Comparison of ENCODE assay signal across 1 cellular context in the genomic region with DNA sequence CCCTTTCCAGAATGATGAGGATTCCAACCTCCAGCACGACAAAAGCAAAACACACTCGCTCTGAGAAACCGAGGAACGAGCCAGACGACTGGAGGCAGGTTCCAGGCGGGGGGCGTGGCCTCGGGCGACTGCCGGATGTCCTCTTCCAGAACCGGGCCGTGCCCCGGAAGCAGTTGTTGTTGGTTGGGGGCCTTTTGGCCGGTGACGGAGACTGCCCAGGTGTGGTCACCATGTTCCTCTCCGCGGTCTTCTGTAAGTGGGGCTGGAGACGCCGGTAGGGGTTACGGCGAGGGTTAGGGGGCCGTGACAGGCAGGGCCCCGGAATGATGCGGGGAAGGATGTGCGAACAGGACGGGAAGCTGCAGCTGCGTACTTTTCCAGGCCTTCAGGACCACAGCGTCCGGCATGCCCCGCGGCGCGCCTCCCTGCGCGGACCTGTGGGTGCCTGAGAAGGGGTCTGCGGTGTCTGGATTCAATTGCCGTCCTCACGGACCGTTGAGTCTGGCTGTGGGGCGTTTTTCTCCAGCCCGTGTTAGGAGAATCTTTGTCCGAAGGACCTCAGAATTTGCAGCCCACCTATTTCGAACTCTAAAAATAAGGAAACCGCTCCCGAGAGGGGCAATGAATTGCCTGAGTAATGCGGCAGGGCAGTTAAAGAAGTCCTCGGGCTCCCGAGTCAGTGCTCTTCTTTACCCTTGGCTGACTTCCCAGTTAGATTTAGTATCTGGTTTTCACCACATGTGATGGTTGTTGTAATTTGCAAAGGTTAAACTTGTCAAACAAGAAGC.
A peak's percentile ranks its signal among the peaks of the same experiment; 100 is the strongest.
TF ChIP-seq lines count a peak whose summit lies in the region.

A gene (plus strand): TSS at position 172 of the 788 bp plus-strand sequence. CDS start 59 bp downstream, at position 231.

TF ChIP-seq in HepG2, 621 proteins besides CTCF, POLR2A, EP300 and RAD21 (continued from another document and continues in another):
- TF ChIP-seq, protein P1, sequence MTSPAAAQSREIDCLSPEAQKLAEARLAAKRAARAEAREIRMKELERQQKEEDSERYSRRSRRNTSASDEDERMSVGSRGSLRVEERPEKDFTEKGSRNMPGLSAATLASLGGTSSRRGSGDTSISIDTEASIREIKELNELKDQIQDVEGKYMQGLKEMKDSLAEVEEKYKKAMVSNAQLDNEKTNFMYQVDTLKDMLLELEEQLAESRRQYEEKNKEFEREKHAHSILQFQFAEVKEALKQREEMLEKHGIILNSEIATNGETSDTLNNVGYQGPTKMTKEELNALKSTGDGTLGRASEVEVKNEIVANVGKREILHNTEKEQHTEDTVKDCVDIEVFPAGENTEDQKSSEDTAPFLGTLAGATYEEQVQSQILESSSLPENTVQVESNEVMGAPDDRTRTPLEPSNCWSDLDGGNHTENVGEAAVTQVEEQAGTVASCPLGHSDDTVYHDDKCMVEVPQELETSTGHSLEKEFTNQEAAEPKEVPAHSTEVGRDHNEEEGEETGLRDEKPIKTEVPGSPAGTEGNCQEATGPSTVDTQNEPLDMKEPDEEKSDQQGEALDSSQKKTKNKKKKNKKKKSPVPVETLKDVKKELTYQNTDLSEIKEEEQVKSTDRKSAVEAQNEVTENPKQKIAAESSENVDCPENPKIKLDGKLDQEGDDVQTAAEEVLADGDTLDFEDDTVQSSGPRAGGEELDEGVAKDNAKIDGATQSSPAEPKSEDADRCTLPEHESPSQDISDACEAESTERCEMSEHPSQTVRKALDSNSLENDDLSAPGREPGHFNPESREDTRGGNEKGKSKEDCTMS (CRISPR knock-in tag; conservative IDR thresholded peaks at IDR 0.05), result no peak
- TF ChIP-seq FOXK2 (IDR thresholded peaks at IDR 0.05), result peak; percentile 70
- TF ChIP-seq ZNF598 (CRISPR knock-in tag; IDR thresholded peaks at IDR 0.05; ENCODE audit: borderline replicate concordance), result peak; percentile 92; the same call in 1 of the 2 replicates
- no peak for TF ChIP-seq SRSF4 (IDR thresholded peaks at IDR 0.05; ENCODE audit: low read depth, low read length, poor library complexity, severe bottlenecking)
- no peak for TF ChIP-seq ATM (IDR thresholded peaks at IDR 0.05; ENCODE audit: borderline replicate concordance)
- no peak for TF ChIP-seq ZNF264 (CRISPR knock-in tag; IDR thresholded peaks at IDR 0.05)
- TF ChIP-seq ZNF143 (CRISPR knock-in tag; IDR thresholded peaks at IDR 0.05), result peak; percentile 90
- TF ChIP-seq TMF1 (CRISPR knock-in tag; IDR thresholded peaks at IDR 0.05; ENCODE audit: low read depth), result peak; percentile 55; the same call in 1 of the 2 replicates
- TF ChIP-seq, protein P2, sequence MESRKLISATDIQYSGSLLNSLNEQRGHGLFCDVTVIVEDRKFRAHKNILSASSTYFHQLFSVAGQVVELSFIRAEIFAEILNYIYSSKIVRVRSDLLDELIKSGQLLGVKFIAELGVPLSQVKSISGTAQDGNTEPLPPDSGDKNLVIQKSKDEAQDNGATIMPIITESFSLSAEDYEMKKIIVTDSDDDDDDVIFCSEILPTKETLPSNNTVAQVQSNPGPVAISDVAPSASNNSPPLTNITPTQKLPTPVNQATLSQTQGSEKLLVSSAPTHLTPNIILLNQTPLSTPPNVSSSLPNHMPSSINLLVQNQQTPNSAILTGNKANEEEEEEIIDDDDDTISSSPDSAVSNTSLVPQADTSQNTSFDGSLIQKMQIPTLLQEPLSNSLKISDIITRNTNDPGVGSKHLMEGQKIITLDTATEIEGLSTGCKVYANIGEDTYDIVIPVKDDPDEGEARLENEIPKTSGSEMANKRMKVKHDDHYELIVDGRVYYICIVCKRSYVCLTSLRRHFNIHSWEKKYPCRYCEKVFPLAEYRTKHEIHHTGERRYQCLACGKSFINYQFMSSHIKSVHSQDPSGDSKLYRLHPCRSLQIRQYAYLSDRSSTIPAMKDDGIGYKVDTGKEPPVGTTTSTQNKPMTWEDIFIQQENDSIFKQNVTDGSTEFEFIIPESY (CRISPR knock-in tag; IDR thresholded peaks at IDR 0.05), result no peak; the same call in 1 of the 2 replicates
- TF ChIP-seq, protein P3, sequence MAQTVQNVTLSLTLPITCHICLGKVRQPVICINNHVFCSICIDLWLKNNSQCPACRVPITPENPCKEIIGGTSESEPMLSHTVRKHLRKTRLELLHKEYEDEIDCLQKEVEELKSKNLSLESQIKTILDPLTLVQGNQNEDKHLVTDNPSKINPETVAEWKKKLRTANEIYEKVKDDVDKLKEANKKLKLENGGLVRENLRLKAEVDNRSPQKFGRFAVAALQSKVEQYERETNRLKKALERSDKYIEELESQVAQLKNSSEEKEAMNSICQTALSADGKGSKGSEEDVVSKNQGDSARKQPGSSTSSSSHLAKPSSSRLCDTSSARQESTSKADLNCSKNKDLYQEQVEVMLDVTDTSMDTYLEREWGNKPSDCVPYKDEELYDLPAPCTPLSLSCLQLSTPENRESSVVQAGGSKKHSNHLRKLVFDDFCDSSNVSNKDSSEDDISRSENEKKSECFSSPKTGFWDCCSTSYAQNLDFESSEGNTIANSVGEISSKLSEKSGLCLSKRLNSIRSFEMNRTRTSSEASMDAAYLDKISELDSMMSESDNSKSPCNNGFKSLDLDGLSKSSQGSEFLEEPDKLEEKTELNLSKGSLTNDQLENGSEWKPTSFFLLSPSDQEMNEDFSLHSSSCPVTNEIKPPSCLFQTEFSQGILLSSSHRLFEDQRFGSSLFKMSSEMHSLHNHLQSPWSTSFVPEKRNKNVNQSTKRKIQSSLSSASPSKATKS (CRISPR knock-in tag; IDR thresholded peaks at IDR 0.05), result peak; percentile 76; the same call in 1 of the 2 replicates
- TF ChIP-seq ZNF839 (CRISPR knock-in tag; IDR thresholded peaks at IDR 0.05; ENCODE audit: borderline replicate concordance), result peak; percentile 98; the same call in 1 of the 2 replicates
- peak; percentile 94 for TF ChIP-seq ZNF772 (CRISPR knock-in tag; IDR thresholded peaks at IDR 0.05)
- peak; percentile 99 for TF ChIP-seq ASH2L (IDR thresholded peaks at IDR 0.05; ENCODE audit: insufficient read length, low read depth, low read length)
- peak; percentile 87; the same call in 1 of the 2 replicates for TF ChIP-seq ZNF138 (CRISPR knock-in tag; IDR thresholded peaks at IDR 0.05; ENCODE audit: low read depth)
- peak; percentile 42; the same call in 1 of the 2 replicates for TF ChIP-seq MEF2D (CRISPR knock-in tag; IDR thresholded peaks at IDR 0.05)
- TF ChIP-seq, protein P4, sequence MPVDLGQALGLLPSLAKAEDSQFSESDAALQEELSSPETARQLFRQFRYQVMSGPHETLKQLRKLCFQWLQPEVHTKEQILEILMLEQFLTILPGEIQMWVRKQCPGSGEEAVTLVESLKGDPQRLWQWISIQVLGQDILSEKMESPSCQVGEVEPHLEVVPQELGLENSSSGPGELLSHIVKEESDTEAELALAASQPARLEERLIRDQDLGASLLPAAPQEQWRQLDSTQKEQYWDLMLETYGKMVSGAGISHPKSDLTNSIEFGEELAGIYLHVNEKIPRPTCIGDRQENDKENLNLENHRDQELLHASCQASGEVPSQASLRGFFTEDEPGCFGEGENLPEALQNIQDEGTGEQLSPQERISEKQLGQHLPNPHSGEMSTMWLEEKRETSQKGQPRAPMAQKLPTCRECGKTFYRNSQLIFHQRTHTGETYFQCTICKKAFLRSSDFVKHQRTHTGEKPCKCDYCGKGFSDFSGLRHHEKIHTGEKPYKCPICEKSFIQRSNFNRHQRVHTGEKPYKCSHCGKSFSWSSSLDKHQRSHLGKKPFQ (CRISPR knock-in tag; IDR thresholded peaks at IDR 0.05; ENCODE audit: insufficient replicate concordance), result peak; percentile 87
- TF ChIP-seq ZNF335 (CRISPR knock-in tag; IDR thresholded peaks at IDR 0.05), result peak; percentile 98
- peak; percentile 33; the same call in 1 of the 2 replicates for TF ChIP-seq HNF4G (IDR thresholded peaks at IDR 0.05; ENCODE audit: borderline replicate concordance, low read depth, low read length)
- no peak for TF ChIP-seq HNF4G (CRISPR knock-in tag; IDR thresholded peaks at IDR 0.05; ENCODE audit: borderline replicate concordance, low read depth)
- TF ChIP-seq NFKBIZ (CRISPR knock-in tag; IDR thresholded peaks at IDR 0.05), result peak; percentile 76; the same call in 1 of the 2 replicates
- TF ChIP-seq ZNF556 (CRISPR knock-in tag; IDR thresholded peaks at IDR 0.05; ENCODE audit: borderline replicate concordance), result peak; percentile 70
- TF ChIP-seq MXD4 (CRISPR knock-in tag; IDR thresholded peaks at IDR 0.05), result peak; percentile 83
- no peak for TF ChIP-seq MTA3 (CRISPR knock-in tag; IDR thresholded peaks at IDR 0.05)
- peak; percentile 48; the same call in 1 of the 2 replicates for TF ChIP-seq ISL2 (CRISPR knock-in tag; IDR thresholded peaks at IDR 0.05)
- no peak for TF ChIP-seq GTF2F1 (IDR thresholded peaks at IDR 0.05; ENCODE audit: low read length)
- no peak for TF ChIP-seq HNRNPH1 (optimal IDR thresholded peaks at IDR 0.05; ENCODE audit: low read depth, low read length)
- peak; percentile 84; the same call in 1 of the 2 replicates for TF ChIP-seq ZNF230 (CRISPR knock-in tag; IDR thresholded peaks at IDR 0.05)
- TF ChIP-seq ZFP36 (IDR thresholded peaks at IDR 0.05; ENCODE audit: borderline replicate concordance, low read depth, low read length, partially characterized antibody), result no peak
- TF ChIP-seq, protein P5, sequence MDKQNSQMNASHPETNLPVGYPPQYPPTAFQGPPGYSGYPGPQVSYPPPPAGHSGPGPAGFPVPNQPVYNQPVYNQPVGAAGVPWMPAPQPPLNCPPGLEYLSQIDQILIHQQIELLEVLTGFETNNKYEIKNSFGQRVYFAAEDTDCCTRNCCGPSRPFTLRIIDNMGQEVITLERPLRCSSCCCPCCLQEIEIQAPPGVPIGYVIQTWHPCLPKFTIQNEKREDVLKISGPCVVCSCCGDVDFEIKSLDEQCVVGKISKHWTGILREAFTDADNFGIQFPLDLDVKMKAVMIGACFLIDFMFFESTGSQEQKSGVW (CRISPR knock-in tag; IDR thresholded peaks at IDR 0.05; ENCODE audit: borderline replicate concordance), result no peak
- peak; percentile 82 for TF ChIP-seq ZNF883 (CRISPR knock-in tag; IDR thresholded peaks at IDR 0.05; ENCODE audit: not compliant biosample characterization)
- no peak for TF ChIP-seq NONO (IDR thresholded peaks at IDR 0.05)
- TF ChIP-seq NONO (CRISPR knock-in tag; conservative IDR thresholded peaks at IDR 0.05), result peak; percentile 90
- TF ChIP-seq HMG20A (CRISPR knock-in tag; IDR thresholded peaks at IDR 0.05; ENCODE audit: borderline replicate concordance), result peak; percentile 50; the same call in 1 of the 2 replicates
- TF ChIP-seq SP1 (IDR thresholded peaks at IDR 0.05), result no peak
- TF ChIP-seq SP1 (CRISPR knock-in tag; IDR thresholded peaks at IDR 0.05), result peak; percentile 88
- TF ChIP-seq, protein P6, sequence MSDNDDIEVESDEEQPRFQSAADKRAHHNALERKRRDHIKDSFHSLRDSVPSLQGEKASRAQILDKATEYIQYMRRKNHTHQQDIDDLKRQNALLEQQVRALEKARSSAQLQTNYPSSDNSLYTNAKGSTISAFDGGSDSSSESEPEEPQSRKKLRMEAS (IDR thresholded peaks at IDR 0.05), result peak; percentile 88
- no peak for TF ChIP-seq NPAS2 (CRISPR knock-in tag; IDR thresholded peaks at IDR 0.05; ENCODE audit: borderline replicate concordance)
- TF ChIP-seq, protein P7, sequence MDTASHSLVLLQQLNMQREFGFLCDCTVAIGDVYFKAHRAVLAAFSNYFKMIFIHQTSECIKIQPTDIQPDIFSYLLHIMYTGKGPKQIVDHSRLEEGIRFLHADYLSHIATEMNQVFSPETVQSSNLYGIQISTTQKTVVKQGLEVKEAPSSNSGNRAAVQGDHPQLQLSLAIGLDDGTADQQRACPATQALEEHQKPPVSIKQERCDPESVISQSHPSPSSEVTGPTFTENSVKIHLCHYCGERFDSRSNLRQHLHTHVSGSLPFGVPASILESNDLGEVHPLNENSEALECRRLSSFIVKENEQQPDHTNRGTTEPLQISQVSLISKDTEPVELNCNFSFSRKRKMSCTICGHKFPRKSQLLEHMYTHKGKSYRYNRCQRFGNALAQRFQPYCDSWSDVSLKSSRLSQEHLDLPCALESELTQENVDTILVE (CRISPR knock-in tag; IDR thresholded peaks at IDR 0.05), result peak; percentile 94
- peak; percentile 91 for TF ChIP-seq ZNF788 (CRISPR knock-in tag; IDR thresholded peaks at IDR 0.05; ENCODE audit: borderline replicate concordance)
- TF ChIP-seq KDM5B (CRISPR knock-in tag; IDR thresholded peaks at IDR 0.05; ENCODE audit: borderline replicate concordance), result peak; percentile 91
- TF ChIP-seq ARNT (IDR thresholded peaks at IDR 0.05), result no peak
- TF ChIP-seq, protein P8, sequence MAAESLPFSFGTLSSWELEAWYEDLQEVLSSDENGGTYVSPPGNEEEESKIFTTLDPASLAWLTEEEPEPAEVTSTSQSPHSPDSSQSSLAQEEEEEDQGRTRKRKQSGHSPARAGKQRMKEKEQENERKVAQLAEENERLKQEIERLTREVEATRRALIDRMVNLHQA (CRISPR knock-in tag; IDR thresholded peaks at IDR 0.05), result no peak; the same call in 1 of the 2 replicates
- no peak for TF ChIP-seq SMARCC2 (IDR thresholded peaks at IDR 0.05)
- no peak for TF ChIP-seq SRSF9 (IDR thresholded peaks at IDR 0.05; ENCODE audit: borderline replicate concordance, insufficient read depth, low read depth, low read length, poor library complexity, severe bottlenecking)
- TF ChIP-seq, protein P9, sequence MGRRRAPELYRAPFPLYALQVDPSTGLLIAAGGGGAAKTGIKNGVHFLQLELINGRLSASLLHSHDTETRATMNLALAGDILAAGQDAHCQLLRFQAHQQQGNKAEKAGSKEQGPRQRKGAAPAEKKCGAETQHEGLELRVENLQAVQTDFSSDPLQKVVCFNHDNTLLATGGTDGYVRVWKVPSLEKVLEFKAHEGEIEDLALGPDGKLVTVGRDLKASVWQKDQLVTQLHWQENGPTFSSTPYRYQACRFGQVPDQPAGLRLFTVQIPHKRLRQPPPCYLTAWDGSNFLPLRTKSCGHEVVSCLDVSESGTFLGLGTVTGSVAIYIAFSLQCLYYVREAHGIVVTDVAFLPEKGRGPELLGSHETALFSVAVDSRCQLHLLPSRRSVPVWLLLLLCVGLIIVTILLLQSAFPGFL (CRISPR knock-in tag; IDR thresholded peaks at IDR 0.05), result no peak
- TF ChIP-seq ZNF7 (CRISPR knock-in tag; IDR thresholded peaks at IDR 0.05), result no peak
- TF ChIP-seq, protein P10, sequence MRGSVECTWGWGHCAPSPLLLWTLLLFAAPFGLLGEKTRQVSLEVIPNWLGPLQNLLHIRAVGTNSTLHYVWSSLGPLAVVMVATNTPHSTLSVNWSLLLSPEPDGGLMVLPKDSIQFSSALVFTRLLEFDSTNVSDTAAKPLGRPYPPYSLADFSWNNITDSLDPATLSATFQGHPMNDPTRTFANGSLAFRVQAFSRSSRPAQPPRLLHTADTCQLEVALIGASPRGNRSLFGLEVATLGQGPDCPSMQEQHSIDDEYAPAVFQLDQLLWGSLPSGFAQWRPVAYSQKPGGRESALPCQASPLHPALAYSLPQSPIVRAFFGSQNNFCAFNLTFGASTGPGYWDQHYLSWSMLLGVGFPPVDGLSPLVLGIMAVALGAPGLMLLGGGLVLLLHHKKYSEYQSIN (CRISPR knock-in tag; IDR thresholded peaks at IDR 0.05; ENCODE audit: borderline replicate concordance), result no peak
- TF ChIP-seq PITX1 (CRISPR knock-in tag; IDR thresholded peaks at IDR 0.05), result no peak; the same call in 1 of the 2 replicates
- peak; percentile 92 for TF ChIP-seq KDM4B (CRISPR knock-in tag; IDR thresholded peaks at IDR 0.05)
- TF ChIP-seq SRF (IDR thresholded peaks at IDR 0.05; ENCODE audit: low read depth, low read length), result no peak
- no peak for TF ChIP-seq SYNCRIP (IDR thresholded peaks at IDR 0.05; ENCODE audit: insufficient read depth, low read depth, low read length)
- TF ChIP-seq, protein P11, sequence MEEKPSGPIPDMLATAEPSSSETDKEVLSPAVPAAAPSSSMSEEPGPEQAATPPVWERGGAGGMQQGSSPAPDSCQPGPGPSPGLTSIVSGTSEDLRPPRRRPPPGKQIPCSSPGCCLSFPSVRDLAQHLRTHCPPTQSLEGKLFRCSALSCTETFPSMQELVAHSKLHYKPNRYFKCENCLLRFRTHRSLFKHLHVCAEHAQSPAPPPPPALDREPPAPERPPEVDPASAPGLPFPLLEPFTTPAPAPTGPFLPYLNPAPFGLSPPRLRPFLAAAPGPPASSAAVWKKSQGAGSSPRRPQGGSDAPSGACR (CRISPR knock-in tag; IDR thresholded peaks at IDR 0.05), result peak; percentile 82; the same call in 1 of the 2 replicates
